ENCODE assay signal across 8 cellular contexts in genomic region chr6:107957165-107957908, GRCh38. TPM values are rescaled to one million over a fixed set of nuclear protein-coding genes. Genes with fewer than 3 reads are reported as not detected.
A peak's percentile ranks its signal among the peaks of the same experiment; 100 is the strongest.
DNase-seq lines count a peak whose midpoint lies in the region; ATAC-seq and TF ChIP-seq lines count a peak whose summit lies in the region.

No MANE protein-coding gene starts in this region.

- peak overlapping the region; percentile 99 for H3K27ac Mint-ChIP-seq in endothelial cell (ENCODE audit: unreplicated experiment)

- intact Hi-C loops in mucosa of descending colon (cut with DNase I, micrococcal nuclease): no loop called here

- H3K9me3 ChIP-seq in mucosa of descending colon: no peaks in the 10 kb centered on the region

- H3K27me3 Mint-ChIP-seq in endothelial cell (ENCODE audit: unreplicated experiment): peaks cover 15% of the 10 kb centered on the region

- TF ChIP-seq CTCF in endothelial cell (IDR thresholded peaks at IDR 0.05; ENCODE audit: unreplicated experiment): no peak
- TF ChIP-seq CTCF in mucosa of descending colon (IDR thresholded peaks at IDR 0.05): no peak

- peaks cover 11% of the 10 kb centered on the region for H3K36me3 Mint-ChIP-seq in endothelial cell (ENCODE audit: low read depth, unreplicated experiment)

- peaks cover 16% of the 10 kb centered on the region for H3K4me1 ChIP-seq in mucosa of descending colon (ENCODE audit: low read depth)

- DNase-seq in NCI-H526 (lab: John Stamatoyannopoulos, UW) (peak; percentile 20 to 53), NCI-H526 treated with DMSO at 0.1 percent for 48 hours (lab: John Stamatoyannopoulos, UW) (no peak), NCI-H82 (lab: John Stamatoyannopoulos, UW) (peak; percentile 84), endothelial cell (ENCODE audit: low spot score) (peak; percentile 37), mucosa of descending colon (peak; percentile 61 to 68 (median 65))
- peak; percentile 81 for DNase-seq in activated CD8-positive, alpha-beta memory T cell treated with anti-CD3 and anti-CD28 coated beads for 24 hours
- DNase-seq in stimulated activated CD8-positive, alpha-beta memory T cell treated with anti-CD3 and anti-CD28 coated beads, Interleukin-4, amount 100 ng/mL, for 1 hour (ENCODE audit: low read depth in 2 of 2, low spot score in 1 of 2): peak; percentile 31 to 35

- peak overlapping the region; percentile 100 for H3K4me3 Mint-ChIP-seq in endothelial cell (ENCODE audit: unreplicated experiment)

- ATAC-seq in HG02870 (IDR thresholded peaks at IDR 0.05; ENCODE audit: unreplicated experiment): peak; percentile 33
- ATAC-seq in mucosa of descending colon: peak; percentile 64

- H3K4me3 ChIP-seq in mucosa of descending colon: peak overlapping the region; percentile 84

- H3K9me3 Mint-ChIP-seq in endothelial cell (ENCODE audit: unreplicated experiment): no peaks in the 10 kb centered on the region

- H3K36me3 ChIP-seq in mucosa of descending colon (ENCODE audit: low read depth): no peaks in the 10 kb centered on the region

- H3K4me1 Mint-ChIP-seq in endothelial cell (ENCODE audit: unreplicated experiment): peaks cover 21% of the 10 kb centered on the region

RNA-seq across cellular contexts. Expression of gene SEC63, which starts 0.7 kb away (rescaled TPM):
- total RNA-seq in endothelial cell (ENCODE audit: unreplicated experiment): 120 TPM
- total RNA-seq in mucosa of descending colon: 10 to 100 TPM; 47.5 to 84.9 (median 70.8) TPM
